Comparison of ENCODE assay signal across 16 cellular contexts in genomic region chr2:124382067-124382618, GRCh38.
DNase-seq lines count a peak whose midpoint lies in the region; TF ChIP-seq lines count a peak whose summit lies in the region.
"Had no signal": no experiment of that assay in that cellular context is flagged by ENCODE, and none has a peak within 500 bp of the region (broad histone marks: within the 10 kb centered on the region; RNA-seq: fewer than 3 reads in every experiment).

No MANE protein-coding gene starts in this region.

- no peak for TF ChIP-seq CTCF in dorsolateral prefrontal cortex (IDR thresholded peaks at IDR 0.05 in 54 of 56, conservative IDR thresholded peaks at IDR 0.05 in 2 of 56; ENCODE audit: low read depth in 1 of 56, partially characterized antibody in 56 of 56)

- no peak overlapping the region for H3K27ac ChIP-seq in BLaER1
- H3K27ac ChIP-seq in dorsolateral prefrontal cortex = peak overlapping the region in 38 of 59 donors; percentile 5 to 78 (median 49)
- H3K27ac ChIP-seq: 22Rv1, A549, GM23248 had no signal

- H4K20me1 ChIP-seq in BLaER1 = no peaks in the 10 kb centered on the region

- H3K4me3 ChIP-seq in BLaER1 = no peak overlapping the region
- no peak overlapping the region for H3K4me3 ChIP-seq in dorsolateral prefrontal cortex
- H3K4me3 ChIP-seq: A549, GM23248 had no signal

- H3K4me1 ChIP-seq in BLaER1 = peaks cover 9% of the 10 kb centered on the region
- H3K4me1 ChIP-seq: A549, Caco-2 had no signal

- H3K4me2 ChIP-seq in BLaER1 = peak overlapping the region; percentile 44
- H3K4me2 ChIP-seq: A549 had no signal

- peak; percentile 9 to 12 for DNase-seq in Kasumi-1 (lab: John Stamatoyannopoulos, UW)
- peak in 2 of 10 donors; percentile 23 to 37 for DNase-seq in dorsolateral prefrontal cortex
- DNase-seq in putamen (ENCODE audit: low spot score) = peak; percentile 69
- DNase-seq in activated CD8-positive, alpha-beta memory T cell treated with anti-CD3 and anti-CD28 coated beads, Interleukin-2, amount 50 U/mL, for 4 hours = no peak
- DNase-seq in SIG-M5 (lab: John Stamatoyannopoulos, UW) = no peak
- no peak for DNase-seq in NCI-H1436 (lab: John Stamatoyannopoulos, UW)
- DNase-seq: AML-193; C1 segment of cervical spinal cord; Caco-2; CD4-positive, CD25-positive, alpha-beta regulatory T cell; CD8-positive, alpha-beta memory T cell; GM23248; HCEC 1CT had no signal

- intact Hi-C loops in dorsolateral prefrontal cortex (cut with DNase I) = no loop called here

- H3K27me3 ChIP-seq in BLaER1 (no peaks in the 10 kb centered on the region), dorsolateral prefrontal cortex (no peaks in the 10 kb centered on the region)

- no peaks in the 10 kb centered on the region for H3K9me3 ChIP-seq in BLaER1
- H3K9me3 ChIP-seq: A549, Caco-2 had no signal

- H3K9ac ChIP-seq in BLaER1 = no peak overlapping the region
- H3K9ac ChIP-seq: GM23248 had no signal

- no peaks in the 10 kb centered on the region for H3K36me3 ChIP-seq in BLaER1

Comparison
In these comparisons a context has a peak if more than half of its experiments do, and no peak if none do; other contexts are left out.
1. DNase-seq: peak in Kasumi-1 (2 of 2) and putamen (single experiment); none in activated CD8-positive, alpha-beta memory T cell treated with anti-CD3 and anti-CD28 coated beads, Interleukin-2, amount 50 U/mL, for 4 hours (single experiment), SIG-M5 (single experiment) and NCI-H1436 (single experiment).